Comparison of ENCODE assay signal across 25 cellular contexts in genomic region chr19:9871626-9872338, GRCh38. TPM values are rescaled to one million over a fixed set of nuclear protein-coding genes. Genes with fewer than 3 reads are reported as not detected.
DNase-seq lines count a peak whose midpoint lies in the region; ATAC-seq, FAIRE-seq and TF ChIP-seq lines count a peak whose summit lies in the region.
"Had no signal": no experiment of that assay in that cellular context is flagged by ENCODE, and none has a peak within 500 bp of the region (broad histone marks: within the 10 kb centered on the region; RNA-seq: fewer than 3 reads in every experiment).

No MANE protein-coding gene starts in this region.

- no peak overlapping the region for H2AFZ ChIP-seq in HepG2 (ENCODE audit: low read length)

- peaks cover 0 to 5% (median 0%) of the 10 kb centered on the region in 3 donors for H3K36me3 Mint-ChIP-seq in naive thymus-derived CD8-positive, alpha-beta T cell
- H3K36me3 Mint-ChIP-seq: activated naive CD4-positive, alpha-beta T cell treated with anti-CD3 and anti-CD28 coated beads, Interleukin-2, amount 10 ng/mL, durations not matched to agents 7 days and 5 days had no signal

- peaks cover under 1 to 14% (median 3%) of the 10 kb centered on the region in 4 donors for H3K4me1 Mint-ChIP-seq in naive thymus-derived CD8-positive, alpha-beta T cell

- no peak for TF ChIP-seq RAD21 in HepG2 (CRISPR knock-in tag; IDR thresholded peaks at IDR 0.05)

- H3K9me3 Mint-ChIP-seq in naive thymus-derived CD8-positive, alpha-beta T cell, result no peaks in the 10 kb centered on the region
- H3K9me3 Mint-ChIP-seq: activated naive CD4-positive, alpha-beta T cell treated with anti-CD3 and anti-CD28 coated beads, Interleukin-2, amount 10 ng/mL, durations not matched to agents 7 days and 5 days; activated T-cell treated with anti-CD3 and anti-CD28 coated beads, Interleukin-2, amount 50 U/mL, for 24 hours; CD4-positive, alpha-beta T cell; HFFc6 had no signal

- no peaks in the 10 kb centered on the region for H3K27me3 Mint-ChIP-seq in naive thymus-derived CD8-positive, alpha-beta T cell
- H3K27me3 Mint-ChIP-seq: activated T-cell treated with anti-CD3 and anti-CD28 coated beads, Interleukin-2, amount 50 U/mL, for 24 hours; CD4-positive, alpha-beta T cell had no signal

- H3K36me3 ChIP-seq in HepG2 (replicated peaks in 1 of 2; ENCODE audit: control insufficient read depth in 1 of 2, insufficient read depth in 2 of 2, low read length in 2 of 2), result no peaks in the 10 kb centered on the region
- no peaks in the 10 kb centered on the region for H3K36me3 ChIP-seq in adrenal gland (replicated peaks in 1 of 2)
- H3K36me3 ChIP-seq: heart right ventricle had no signal

- in situ Hi-C loops in HepG2 (cut with HindIII; ENCODE audit: extremely low pct_ligation_motif_present, low pct_unique_long_range_greater_than_20kb), result no loop called here

- H4K20me1 ChIP-seq in HepG2 (ENCODE audit: insufficient read depth, low read length), result no peaks in the 10 kb centered on the region

- 5% methylated on average over 13 of the region's 16 CpGs for WGBS in HepG2 (ENCODE audit: low lambda C conversion rate)
- WGBS in adrenal gland, 4 donors, result 76 to 82% (median 80%) methylated on average over 11 to 16 of the region's 16 CpGs

- CTCF ChIA-PET in HepG2 (lab: Yijun Ruan, JAX; ENCODE audit: low intra/inter-chr PET ratio, low total read pairs), result no interaction called here

- no peak for TF ChIP-seq CTCF in HepG2 (CRISPR knock-in tag; IDR thresholded peaks at IDR 0.05)
- no peak for TF ChIP-seq CTCF in adrenal gland (IDR thresholded peaks at IDR 0.05)

- H3K9me3 ChIP-seq in HepG2 (ENCODE audit: low read length) (no peaks in the 10 kb centered on the region), adrenal gland (replicated peaks in 1 of 3) (no peaks in the 10 kb centered on the region)
- H3K9me3 ChIP-seq: heart right ventricle, testis had no signal

- H3K4me1 ChIP-seq in HepG2 (ENCODE audit: insufficient read depth, low read length), result peaks cover 17% of the 10 kb centered on the region
- no peaks in the 10 kb centered on the region for H3K4me1 ChIP-seq in adrenal gland (replicated peaks in 1 of 2)
- H3K4me1 ChIP-seq: heart right ventricle, testis had no signal

- peaks cover 0 to 4% of the 10 kb centered on the region in 2 experiments; a peak in 1 of 5 replicates for H3K27me3 ChIP-seq in HepG2 (ENCODE audit: control insufficient read depth in 1 of 2, insufficient read depth in 2 of 2, low read length in 2 of 2)
- H3K27me3 ChIP-seq in adrenal gland, result no peaks in the 10 kb centered on the region
- H3K27me3 ChIP-seq: testis had no signal

- peak; percentile 85 for ATAC-seq in HepG2
- ATAC-seq in naive thymus-derived CD8-positive, alpha-beta T cell, result no peak
- ATAC-seq: heart right ventricle had no signal

- DNase-seq in DMS53 treated with DMSO at 0.1 percent for 48 hours (lab: John Stamatoyannopoulos, UW; ENCODE audit: unreplicated experiment), result peak; percentile 58
- DNase-seq in NCI-H1092 treated with DMSO at 0.1 percent for 48 hours (lab: John Stamatoyannopoulos, UW), result peak; percentile 51
- DNase-seq in NCI-H69 (lab: John Stamatoyannopoulos, UW), result peak; percentile 95
- DNase-seq in HepG2 (ENCODE audit: low spot score), result peak; percentile 79
- no peak for DNase-seq in naive thymus-derived CD8-positive, alpha-beta T cell
- no peak for DNase-seq in H4 (ENCODE audit: low spot score)
- no peak for DNase-seq in adrenal gland
- DNase-seq in GM03348 (ENCODE audit: low spot score), result no peak
- DNase-seq: activated naive CD4-positive, alpha-beta T cell treated with anti-CD3 and anti-CD28 coated beads, Interleukin-2, amount 10 ng/mL, durations not matched to agents 7 days and 5 days; activated T-cell treated with anti-CD3 and anti-CD28 coated beads, Interleukin-2, amount 50 U/mL, for 24 hours; caudate nucleus; CD4-positive, alpha-beta T cell; DMS79; heart right ventricle; HFFc6; mesendoderm; NCI-H524 treated with DMSO at 0.1 percent for 48 hours; occipital lobe; retina; stimulated activated CD4-positive, alpha-beta T cell treated with anti-CD3 and anti-CD28 coated beads, Interleukin-2, amount 100 ng/mL, for 48 hours; stimulated activated naive CD4-positive, alpha-beta T cell; testis had no signal

- no TSS peak for BruUV-seq in HepG2 (replicated peaks; lab: Mats Ljungman, UMichigan)

- FAIRE-seq in HepG2 (lab: Jason Lieb, UNC), result peak; percentile 94
- FAIRE-seq: GM12891 had no signal

- intact Hi-C loops in HepG2 (cut with micrococcal nuclease; ENCODE audit: unreplicated experiment) (no loop called here), adrenal gland (cut with DNase I) (no loop called here)

- no peak overlapping the region for H3K9ac ChIP-seq in HepG2 (ENCODE audit: insufficient read depth, low read depth, low read length)

- H3K27ac Mint-ChIP-seq in naive thymus-derived CD8-positive, alpha-beta T cell, result peak overlapping the region in 1 of 10 donors; percentile 43
- H3K27ac Mint-ChIP-seq: activated naive CD4-positive, alpha-beta T cell treated with anti-CD3 and anti-CD28 coated beads, Interleukin-2, amount 10 ng/mL, durations not matched to agents 7 days and 5 days; activated T-cell treated with anti-CD3 and anti-CD28 coated beads, Interleukin-2, amount 50 U/mL, for 24 hours; CD4-positive, alpha-beta T cell; HFFc6 had no signal

- POLR2A ChIA-PET in HepG2 (lab: Yijun Ruan, JAX), result no interaction called here
- POLR2A ChIA-PET in naive thymus-derived CD8-positive, alpha-beta T cell (lab: Charles Lee), result interaction anchor here (0.7 kb wide), 1 partner anchor 552 kb away, joined by 4 read pairs; no protein-coding TSS in a partner anchor

- H3K79me2 ChIP-seq in HepG2 (ENCODE audit: insufficient read depth, low read length), result no peaks in the 10 kb centered on the region

- peak overlapping the region; percentile 54 for H3K4me2 ChIP-seq in HepG2 (ENCODE audit: low read depth, low read length)
- H3K4me2 ChIP-seq: smooth muscle cell had no signal

- H3K4me3 ChIP-seq in HepG2 (replicated peaks in 1 of 3; ENCODE audit: insufficient read depth in 1 of 3, low read depth in 2 of 3, low read length in 3 of 3), result no peak overlapping the region
- H3K4me3 ChIP-seq in adrenal gland, result no peak overlapping the region
- H3K4me3 ChIP-seq: heart right ventricle, smooth muscle cell, testis had no signal

- H3K4me3 Mint-ChIP-seq in naive thymus-derived CD8-positive, alpha-beta T cell, result no peak overlapping the region
- H3K4me3 Mint-ChIP-seq: activated naive CD4-positive, alpha-beta T cell treated with anti-CD3 and anti-CD28 coated beads, Interleukin-2, amount 10 ng/mL, durations not matched to agents 7 days and 5 days; activated T-cell treated with anti-CD3 and anti-CD28 coated beads, Interleukin-2, amount 50 U/mL, for 24 hours; CD4-positive, alpha-beta T cell; HFFc6 had no signal

- H3K27ac ChIP-seq in HepG2 (ENCODE audit: extremely low read length, insufficient read depth, low read length) (no peak overlapping the region), adrenal gland (no peak overlapping the region)
- H3K27ac ChIP-seq: epithelial cell of prostate, heart right ventricle, testis had no signal

- TF ChIP-seq EP300 in HepG2 (IDR thresholded peaks at IDR 0.05; ENCODE audit: low read depth in 2 of 2, low read length in 2 of 2) (0 out of 4 replicates have a peak, but pooled peaks of 1 of the 2 experiments have one; percentile 21), HepG2 (CRISPR knock-in tag; IDR thresholded peaks at IDR 0.05; ENCODE audit: borderline replicate concordance) (no peak)

- TF ChIP-seq POLR2A in HepG2 (IDR thresholded peaks at IDR 0.05; ENCODE audit: insufficient read depth in 1 of 2, low read depth in 2 of 2, low read length in 2 of 2), result no peak
- TF ChIP-seq POLR2A in adrenal gland (IDR thresholded peaks at IDR 0.05), result no peak

RNA-seq across cellular contexts. Expression of gene PIN1, which starts 36.7 kb away (rescaled TPM):
- total RNA-seq in HepG2 (2016; rRNA removed; fragmentation: Illumina TruSeq; extraction: Trizol) (67.3 and 72.0 TPM in 2 replicates), adrenal gland (100 to 1,000 TPM in 7 of 8 donors, 10 to 100 TPM in 1; 75.5 to 177 (median 120) TPM)
- 25.2 and 25.3 TPM in 2 replicates for total RNA-seq in HepG2 (2016; cell fraction: cytosol; rRNA removed; fragmentation: Illumina TruSeq; extraction: Trizol; ENCODE audit: low read depth)
- total RNA-seq in HepG2 (2016; cell fraction: insoluble cytoplasmic fraction; rRNA removed; fragmentation: Illumina TruSeq; extraction: Trizol), result 65.2 and 75.0 TPM in 2 replicates
- total RNA-seq in HepG2 (2016; cell fraction: membrane; rRNA removed; fragmentation: Illumina TruSeq; extraction: Trizol), result 37.0 and 38.0 TPM in 2 replicates
- total RNA-seq in HepG2 (2016; cell fraction: nucleus; rRNA removed; fragmentation: Illumina TruSeq; extraction: Trizol), result 27.3 and 31.0 TPM in 2 replicates
- polyA plus RNA-seq in HepG2 (2011; rRNA removed) (31.9 and 43.2 TPM in 2 replicates), adrenal gland (10 to 100 TPM; 28.5 to 95.2 (median 94.1) TPM)
- polyA plus RNA-seq in HepG2 (2011; cell fraction: cytosol; rRNA removed), result 39.4 and 64.9 TPM in 2 replicates
- polyA plus RNA-seq in HepG2 (2011; cell fraction: nucleus; rRNA removed), result 44.7 and 53.7 TPM in 2 replicates
- 19.6 and 20.3 TPM in 2 replicates for polyA plus RNA-seq in HepG2 (2012)
- 20.1 and 20.5 TPM in 2 replicates for polyA plus RNA-seq in HepG2 (2016; cell fraction: cytosol; fragmentation: Illumina TruSeq; extraction: Trizol; ENCODE audit: low read depth)
- polyA plus RNA-seq in HepG2 (2016; cell fraction: insoluble cytoplasmic fraction; fragmentation: Illumina TruSeq; extraction: Trizol; ENCODE audit: low read depth), result 61.0 and 62.9 TPM in 2 replicates
- polyA plus RNA-seq in HepG2 (2016; cell fraction: membrane; fragmentation: Illumina TruSeq; extraction: Trizol; ENCODE audit: low read depth), result 30.3 TPM in 2 replicates
- 55.0 and 61.1 TPM in 2 replicates for polyA plus RNA-seq in HepG2 (2016; cell fraction: nucleus; fragmentation: Illumina TruSeq; extraction: Trizol; ENCODE audit: insufficient read depth, low read depth)
- polyA minus RNA-seq in HepG2 (2011; rRNA and poly(A)+ RNA removed; ENCODE audit: low replicate concordance), result 15.9 and 27.0 TPM in 2 replicates
- 10.9 and 16.1 TPM in 2 replicates for polyA minus RNA-seq in HepG2 (2011; cell fraction: cytosol; rRNA and poly(A)+ RNA removed)
- polyA minus RNA-seq in HepG2 (2011; cell fraction: nucleus; rRNA and poly(A)+ RNA removed), result 6.3 and 7.9 TPM in 2 replicates
- 10 to 100 TPM; 63.3 to 65.6 TPM for total RNA-seq in naive thymus-derived CD8-positive, alpha-beta T cell
- 100 to 1,000 TPM in 1 of 3 donors, 10 to 100 TPM in 2; 85.3 to 126 (median 95.8) TPM for polyA plus RNA-seq in naive thymus-derived CD8-positive, alpha-beta T cell
- 73.2 and 94.3 TPM in 2 replicates for total RNA-seq in H4 (2014; rRNA removed; shearing (Covaris generic))

RNA-seq across cellular contexts. Expression of gene UBL5, which starts 44.1 kb away (rescaled TPM):
- 373 and 382 TPM in 2 replicates for total RNA-seq in HepG2 (2016; rRNA removed; fragmentation: Illumina TruSeq; extraction: Trizol)
- 139 and 172 TPM in 2 replicates for total RNA-seq in HepG2 (2016; cell fraction: cytosol; rRNA removed; fragmentation: Illumina TruSeq; extraction: Trizol; ENCODE audit: low read depth)
- total RNA-seq in HepG2 (2016; cell fraction: insoluble cytoplasmic fraction; rRNA removed; fragmentation: Illumina TruSeq; extraction: Trizol), result 375 and 403 TPM in 2 replicates
- total RNA-seq in HepG2 (2016; cell fraction: membrane; rRNA removed; fragmentation: Illumina TruSeq; extraction: Trizol), result 186 and 246 TPM in 2 replicates
- 155 and 174 TPM in 2 replicates for total RNA-seq in HepG2 (2016; cell fraction: nucleus; rRNA removed; fragmentation: Illumina TruSeq; extraction: Trizol)
- polyA plus RNA-seq in HepG2 (2011; rRNA removed), result 427 and 487 TPM in 2 replicates
- 507 and 557 TPM in 2 replicates for polyA plus RNA-seq in HepG2 (2011; cell fraction: cytosol; rRNA removed)
- 178 and 205 TPM in 2 replicates for polyA plus RNA-seq in HepG2 (2011; cell fraction: nucleus; rRNA removed)
- polyA plus RNA-seq in HepG2 (2012), result 308 and 326 TPM in 2 replicates
- 140 and 221 TPM in 2 replicates for polyA plus RNA-seq in HepG2 (2016; cell fraction: cytosol; fragmentation: Illumina TruSeq; extraction: Trizol; ENCODE audit: low read depth)
- 360 and 409 TPM in 2 replicates for polyA plus RNA-seq in HepG2 (2016; cell fraction: insoluble cytoplasmic fraction; fragmentation: Illumina TruSeq; extraction: Trizol; ENCODE audit: low read depth)
- polyA plus RNA-seq in HepG2 (2016; cell fraction: membrane; fragmentation: Illumina TruSeq; extraction: Trizol; ENCODE audit: low read depth), result 156 and 243 TPM in 2 replicates
- 294 and 307 TPM in 2 replicates for polyA plus RNA-seq in HepG2 (2016; cell fraction: nucleus; fragmentation: Illumina TruSeq; extraction: Trizol; ENCODE audit: insufficient read depth, low read depth)
- 47.1 and 96.5 TPM in 2 replicates for polyA minus RNA-seq in HepG2 (2011; rRNA and poly(A)+ RNA removed; ENCODE audit: low replicate concordance)
- 33.3 and 39.4 TPM in 2 replicates for polyA minus RNA-seq in HepG2 (2011; cell fraction: cytosol; rRNA and poly(A)+ RNA removed)
- polyA minus RNA-seq in HepG2 (2011; cell fraction: nucleus; rRNA and poly(A)+ RNA removed), result 21.3 and 28.2 TPM in 2 replicates
- 100 to 1,000 TPM; 222 to 232 TPM for total RNA-seq in naive thymus-derived CD8-positive, alpha-beta T cell
- polyA plus RNA-seq in naive thymus-derived CD8-positive, alpha-beta T cell, result 100 to 1,000 TPM; 694 to 819 (median 701) TPM
- total RNA-seq in H4 (2014; rRNA removed; shearing (Covaris generic)), result 598 and 736 TPM in 2 replicates
- total RNA-seq in adrenal gland, result 100 to 1,000 TPM; 410 to 722 (median 460) TPM
- polyA plus RNA-seq in adrenal gland, result 1,000 to 10,000 TPM in 2 of 3 donors, 100 to 1,000 TPM in 1; 352 to 2,424 (median 1,146) TPM

RNA-seq across cellular contexts. Expression of gene FBXL12, which starts 52.9 kb away (rescaled TPM):
- 19.0 and 20.4 TPM in 2 replicates for total RNA-seq in HepG2 (2016; rRNA removed; fragmentation: Illumina TruSeq; extraction: Trizol)
- total RNA-seq in HepG2 (2016; cell fraction: cytosol; rRNA removed; fragmentation: Illumina TruSeq; extraction: Trizol; ENCODE audit: low read depth), result 6.1 and 6.2 TPM in 2 replicates
- total RNA-seq in HepG2 (2016; cell fraction: insoluble cytoplasmic fraction; rRNA removed; fragmentation: Illumina TruSeq; extraction: Trizol), result 15.4 and 21.7 TPM in 2 replicates
- 9.7 and 12.3 TPM in 2 replicates for total RNA-seq in HepG2 (2016; cell fraction: membrane; rRNA removed; fragmentation: Illumina TruSeq; extraction: Trizol)
- 18.7 and 20.1 TPM in 2 replicates for total RNA-seq in HepG2 (2016; cell fraction: nucleus; rRNA removed; fragmentation: Illumina TruSeq; extraction: Trizol)
- polyA plus RNA-seq in HepG2 (2011; rRNA removed), result 23.1 and 30.1 TPM in 2 replicates
- 15.4 and 23.3 TPM in 2 replicates for polyA plus RNA-seq in HepG2 (2011; cell fraction: cytosol; rRNA removed)
- polyA plus RNA-seq in HepG2 (2011; cell fraction: nucleus; rRNA removed), result 56.0 and 59.0 TPM in 2 replicates
- polyA plus RNA-seq in HepG2 (2012), result 17.5 and 22.5 TPM in 2 replicates
- polyA plus RNA-seq in HepG2 (2016; cell fraction: cytosol; fragmentation: Illumina TruSeq; extraction: Trizol; ENCODE audit: low read depth), result 2.6 and 3.8 TPM in 2 replicates
- polyA plus RNA-seq in HepG2 (2016; cell fraction: insoluble cytoplasmic fraction; fragmentation: Illumina TruSeq; extraction: Trizol; ENCODE audit: low read depth), result 21.5 and 27.0 TPM in 2 replicates
- polyA plus RNA-seq in HepG2 (2016; cell fraction: membrane; fragmentation: Illumina TruSeq; extraction: Trizol; ENCODE audit: low read depth), result 7.6 and 8.6 TPM in 2 replicates
- polyA plus RNA-seq in HepG2 (2016; cell fraction: nucleus; fragmentation: Illumina TruSeq; extraction: Trizol; ENCODE audit: insufficient read depth, low read depth), result 35.6 and 40.1 TPM in 2 replicates
- polyA minus RNA-seq in HepG2 (2011; rRNA and poly(A)+ RNA removed; ENCODE audit: low replicate concordance), result 9.7 and 38.5 TPM in 2 replicates
- 10.0 and 11.3 TPM in 2 replicates for polyA minus RNA-seq in HepG2 (2011; cell fraction: cytosol; rRNA and poly(A)+ RNA removed)
- 25.1 and 28.3 TPM in 2 replicates for polyA minus RNA-seq in HepG2 (2011; cell fraction: nucleus; rRNA and poly(A)+ RNA removed)
- total RNA-seq in naive thymus-derived CD8-positive, alpha-beta T cell, result 10 to 100 TPM; 38.0 to 42.1 TPM
- polyA plus RNA-seq in naive thymus-derived CD8-positive, alpha-beta T cell, result 10 to 100 TPM in 1 of 3 donors, 1 to 10 TPM in 2; 8.3 to 15.6 (median 8.5) TPM
- total RNA-seq in H4 (2014; rRNA removed; shearing (Covaris generic)), result 8.8 and 12.7 TPM in 2 replicates
- total RNA-seq in adrenal gland, result 10 to 100 TPM; 12.4 to 23.7 (median 20.7) TPM
- polyA plus RNA-seq in adrenal gland, result 10 to 100 TPM in 2 of 3 donors, 1 to 10 TPM in 1; 6.6 to 31.7 (median 30.6) TPM

Comparison
In these comparisons a context has a peak if more than half of its experiments do, and no peak if none do; other contexts are left out.
1. DNase-seq: peak in DMS53 treated with DMSO at 0.1 percent for 48 hours (single experiment), NCI-H1092 treated with DMSO at 0.1 percent for 48 hours (single experiment), NCI-H69 (single experiment) and HepG2 (single experiment); none in naive thymus-derived CD8-positive, alpha-beta T cell (0 of 10), H4 (single experiment), adrenal gland (0 of 7) and GM03348 (single experiment).